ENCODE assay signal across 28 cellular contexts in genomic region chr10:36381748-36382147, GRCh38.
"Had no signal": no experiment of that assay in that cellular context is flagged by ENCODE, and none has a peak within 500 bp of the region (broad histone marks: within the 10 kb centered on the region; RNA-seq: fewer than 3 reads in every experiment).

No MANE protein-coding gene starts in this region.

- H3K36me3 ChIP-seq: ascending aorta, breast epithelium, SJCRH30 had no signal

- H3K9me3 ChIP-seq: body of pancreas, SJCRH30, SK-N-SH had no signal

- H3K4me1 ChIP-seq: ascending aorta, body of pancreas, SJCRH30 had no signal

- H3K4me3 ChIP-seq: ascending aorta, body of pancreas, breast epithelium, SJCRH30 had no signal

- H3K27me3 ChIP-seq: ascending aorta, body of pancreas, breast epithelium, SJCRH30 had no signal

- ATAC-seq: activated CD8-positive, alpha-beta T cell treated with anti-CD3 and anti-CD28 coated beads for 36 hours; activated T-cell treated with anti-CD3 and anti-CD28 coated beads, Interleukin-2, amount 50 U/mL, for 72 hours; activated T-helper 17 cell treated with anti-CD3 and anti-CD28 coated beads, Interleukin-2, amount 50 U/mL, for 72 hours; body of pancreas had no signal

- DNase-seq: activated CD4-positive, alpha-beta T cell treated with anti-CD3 and anti-CD28 coated beads, Interleukin-2, amount 10 ng/mL, durations not matched to agents 24 days and 14 days; activated CD4-positive, alpha-beta T cell treated with anti-CD3 and anti-CD28 coated beads, Interleukin-2, amount 50 U/mL, for 4 hours; activated CD8-positive, alpha-beta T cell treated with anti-CD3 and anti-CD28 coated beads for 36 hours; activated effector memory CD4-positive, alpha-beta T cell treated with anti-CD3 and anti-CD28 coated beads, Interleukin-2, amount 50 U/mL, for 16 hours; activated naive CD4-positive, alpha-beta T cell; activated naive CD4-positive, alpha-beta T cell treated with anti-CD3 and anti-CD28 coated beads, Interleukin-2, amount 50 U/mL, for 16 hours; activated naive CD8-positive, alpha-beta T cell treated with anti-CD3 and anti-CD28 coated beads for 36 hours; activated T-cell treated with anti-CD3 and anti-CD28 coated beads, Interleukin-2, amount 50 U/mL, for 1 hour; activated T-cell treated with anti-CD3 and anti-CD28 coated beads, Interleukin-2, amount 50 U/mL, for 72 hours; amniotic stem cell; body of pancreas; Kasumi-1; KG1; MM.1S; MV-4-11; NCI-H1092; NCI-H1436 treated with DMSO at 0.1 percent for 48 hours; NCI-H1694 treated with DMSO at 0.1 percent for 48 hours; NCI-H2029; NCI-H345; NCI-H524 treated with DMSO at 0.1 percent for 48 hours; OCI-M1; SHP77; SJCRH30; SK-N-SH had no signal

- H3K27ac ChIP-seq: ascending aorta, body of pancreas, SJCRH30 had no signal

- H3K4me2 ChIP-seq: SK-N-SH had no signal
